ENCODE assay signal across 9 cellular contexts in the genomic region with DNA sequence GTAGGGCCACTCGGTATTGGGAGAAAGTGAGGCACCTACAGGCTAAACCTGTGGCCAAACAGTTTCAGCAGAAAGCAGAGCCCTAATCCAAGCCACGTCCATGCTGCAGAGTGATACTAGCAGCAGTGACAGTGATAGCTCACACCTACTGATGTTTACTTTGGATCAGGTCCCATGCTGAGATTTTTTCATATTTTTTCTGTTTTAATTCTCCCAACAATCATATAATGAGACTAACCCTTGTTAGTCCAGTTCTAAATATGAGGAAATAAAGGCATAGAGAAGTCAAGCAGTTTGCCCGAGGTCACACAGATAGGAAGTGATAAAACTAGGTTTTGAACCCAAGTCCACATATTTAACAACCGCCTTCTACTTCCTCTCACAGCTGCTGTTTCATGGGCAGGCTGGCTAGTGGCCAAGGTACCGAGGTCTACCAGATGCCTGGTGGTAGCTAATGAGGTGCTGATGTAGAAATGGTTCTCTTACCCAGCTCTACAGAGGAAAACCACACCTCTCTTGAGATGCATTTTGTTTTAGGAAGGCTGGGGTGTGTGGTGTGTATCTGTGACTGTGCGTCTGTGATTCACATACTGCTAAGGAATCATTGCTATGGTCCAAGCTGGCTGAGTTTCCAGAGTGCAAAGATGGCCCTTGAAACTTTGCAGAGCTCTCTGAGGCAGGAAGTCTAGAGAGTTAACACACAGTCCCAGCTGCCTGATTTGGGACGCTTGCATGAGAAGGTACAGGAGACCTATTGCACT.
DNase-seq lines count a peak whose midpoint lies in the region; ATAC-seq and TF ChIP-seq lines count a peak whose summit lies in the region.
"Had no signal": no experiment of that assay in that cellular context is flagged by ENCODE, and none has a peak within 500 bp of the region (broad histone marks: within the 10 kb centered on the region; RNA-seq: fewer than 3 reads in every experiment).

No MANE protein-coding gene starts in this region.

- peaks cover 26% of the 10 kb centered on the region for H3K79me1 ChIP-seq in mesenchymal stem cell (replicated peaks; ENCODE audit: low read length, poor library complexity, severe bottlenecking)

- ATAC-seq in GM19397 (IDR thresholded peaks at IDR 0.05; ENCODE audit: unreplicated experiment) = peak; percentile 53
- peak; percentile 38 for ATAC-seq in activated T-helper 17 cell treated with anti-CD3 and anti-CD28 coated beads, Interleukin-2, amount 50 U/mL, for 72 hours (replicated peaks)
- no peak for ATAC-seq in HG03565 (IDR thresholded peaks at IDR 0.05; ENCODE audit: unreplicated experiment)

- H3K9me3 ChIP-seq in mesenchymal stem cell (ENCODE audit: control insufficient read depth, low read length) (no peaks in the 10 kb centered on the region), esophagus muscularis mucosa (no peaks in the 10 kb centered on the region)

- H3K4me3 ChIP-seq in AG09309 (ENCODE audit: control insufficient read depth, low read depth, low read length) = no peak overlapping the region
- no peak overlapping the region for H3K4me3 ChIP-seq in mesenchymal stem cell (ENCODE audit: insufficient read depth in 1 of 2, low read depth in 1 of 2, low read length in 2 of 2)
- H3K4me3 ChIP-seq in esophagus muscularis mucosa = no peak overlapping the region

- H2BK120ac ChIP-seq in mesenchymal stem cell (ENCODE audit: low read depth, low read length) = no peak overlapping the region

- no peak overlapping the region for H3K4me2 ChIP-seq in mesenchymal stem cell (ENCODE audit: low read length, poor library complexity, severe bottlenecking)

- H2AK5ac ChIP-seq in mesenchymal stem cell (ENCODE audit: low read length, severe bottlenecking) = no peak overlapping the region

- H4K8ac ChIP-seq in mesenchymal stem cell (ENCODE audit: low read length) = no peak overlapping the region

- H3K27ac Mint-ChIP-seq in activated T-helper 17 cell treated with anti-CD3 and anti-CD28 coated beads, Interleukin-2, amount 50 U/mL, for 72 hours = no peak overlapping the region
- H3K27ac Mint-ChIP-seq: activated naive CD8-positive, alpha-beta T cell had no signal

- H3K18ac ChIP-seq in mesenchymal stem cell (ENCODE audit: low read depth in 1 of 2, low read length in 2 of 2) = peak overlapping the region in 1 of 2 experiments; percentile 22

- peaks cover 7% of the 10 kb centered on the region for H3K36me3 Mint-ChIP-seq in activated T-helper 17 cell treated with anti-CD3 and anti-CD28 coated beads, Interleukin-2, amount 50 U/mL, for 72 hours (ENCODE audit: low read depth)

- no peak overlapping the region for H2AFZ ChIP-seq in mesenchymal stem cell (ENCODE audit: low read depth, low read length)

- H3K27ac ChIP-seq in mesenchymal stem cell (ENCODE audit: low read length, poor library complexity, severe bottlenecking) (no peak overlapping the region), esophagus muscularis mucosa (replicated peaks in 1 of 4) (peak overlapping the region in 1 of 4 donors; percentile 23)

- no peaks in the 10 kb centered on the region for H3K27me3 Mint-ChIP-seq in activated T-helper 17 cell treated with anti-CD3 and anti-CD28 coated beads, Interleukin-2, amount 50 U/mL, for 72 hours
- H3K27me3 Mint-ChIP-seq: activated naive CD8-positive, alpha-beta T cell had no signal

- H3K4ac ChIP-seq in mesenchymal stem cell (ENCODE audit: low read depth in 1 of 2, low read length in 2 of 2) = no peak overlapping the region

- H3K14ac ChIP-seq in mesenchymal stem cell (ENCODE audit: low read length in 2 of 2) = no peak overlapping the region

- no peak overlapping the region for H2BK15ac ChIP-seq in mesenchymal stem cell (ENCODE audit: low read depth, poor library complexity, severe bottlenecking)

- no peaks in the 10 kb centered on the region for H3K9me3 Mint-ChIP-seq in activated T-helper 17 cell treated with anti-CD3 and anti-CD28 coated beads, Interleukin-2, amount 50 U/mL, for 72 hours

- H3K4me1 Mint-ChIP-seq in activated T-helper 17 cell treated with anti-CD3 and anti-CD28 coated beads, Interleukin-2, amount 50 U/mL, for 72 hours = peaks cover 8% of the 10 kb centered on the region

- DNase-seq in AG09309 (ENCODE audit: low read depth) (peak; percentile 56), NCI-H2107 (lab: John Stamatoyannopoulos, UW) (peak; percentile 86), mesenchymal stem cell (peak; percentile 35), SW480 (ENCODE audit: low spot score) (no peak), esophagus muscularis mucosa (ENCODE audit: extremely low spot score) (no peak)

- no peak overlapping the region for H3K23ac ChIP-seq in mesenchymal stem cell (ENCODE audit: low read length in 2 of 2)

- no peak for TF ChIP-seq EP300 in esophagus muscularis mucosa (IDR thresholded peaks at IDR 0.05)

- H2BK12ac ChIP-seq in mesenchymal stem cell (ENCODE audit: low read length in 2 of 2) = no peak overlapping the region

- H4K91ac ChIP-seq in mesenchymal stem cell (ENCODE audit: low read length) = peak overlapping the region; percentile 21

- H3K27me3 ChIP-seq in mesenchymal stem cell (ENCODE audit: control insufficient read depth in 1 of 2, insufficient read depth in 1 of 2, low read length in 2 of 2) (no peaks in the 10 kb centered on the region), esophagus muscularis mucosa (no peaks in the 10 kb centered on the region)

- WGBS in mesenchymal stem cell = 74% methylated on average over 5 of the region's 7 CpGs
- WGBS in esophagus muscularis mucosa = 39% methylated on average over 6 of the region's 7 CpGs

- no peak overlapping the region for H3K9ac ChIP-seq in mesenchymal stem cell (ENCODE audit: low read length)

- intact Hi-C loops in esophagus muscularis mucosa (cut with DNase I) = loop anchor here (5.0 kb wide), 1 partner anchor 86 kb away; no protein-coding TSS in a partner anchor

- H3K36me3 ChIP-seq in mesenchymal stem cell (ENCODE audit: control insufficient read depth in 1 of 2, insufficient read depth in 2 of 2, low read depth in 1 of 2, low read length in 2 of 2) = peaks cover 16 to 17% of the 10 kb centered on the region in 2 experiments
- peaks cover 0 to 6% (median 0%) of the 10 kb centered on the region in 4 donors for H3K36me3 ChIP-seq in esophagus muscularis mucosa

- H3K4me3 Mint-ChIP-seq in activated T-helper 17 cell treated with anti-CD3 and anti-CD28 coated beads, Interleukin-2, amount 50 U/mL, for 72 hours = no peak overlapping the region
- H3K4me3 Mint-ChIP-seq: activated naive CD8-positive, alpha-beta T cell had no signal

- TF ChIP-seq CTCF in AG09309 (IDR thresholded peaks at IDR 0.05; ENCODE audit: control insufficient read depth, insufficient read depth, low read depth, low read length, missing control alignments) (no peak), esophagus muscularis mucosa (IDR thresholded peaks at IDR 0.05) (no peak)

- no peak overlapping the region for H2BK5ac ChIP-seq in mesenchymal stem cell (ENCODE audit: low read depth, low read length, poor library complexity, severe bottlenecking)

- no peak for TF ChIP-seq POLR2A in esophagus muscularis mucosa (IDR thresholded peaks at IDR 0.05; ENCODE audit: low read depth)

- H3K4me1 ChIP-seq in mesenchymal stem cell (ENCODE audit: control insufficient read depth, insufficient read depth, low read depth, low read length) (peaks cover 7% of the 10 kb centered on the region), esophagus muscularis mucosa (peaks cover 18 to 29% (median 24%) of the 10 kb centered on the region in 4 donors)

Comparison
In these comparisons a context has a peak if more than half of its experiments do, and no peak if none do; other contexts are left out.
1. DNase-seq: peak in AG09309 (single experiment), NCI-H2107 (single experiment) and mesenchymal stem cell (single experiment); none in SW480 (single experiment) and esophagus muscularis mucosa (single experiment).